ENCODE assay signal across 1 cellular context in the genomic region with DNA sequence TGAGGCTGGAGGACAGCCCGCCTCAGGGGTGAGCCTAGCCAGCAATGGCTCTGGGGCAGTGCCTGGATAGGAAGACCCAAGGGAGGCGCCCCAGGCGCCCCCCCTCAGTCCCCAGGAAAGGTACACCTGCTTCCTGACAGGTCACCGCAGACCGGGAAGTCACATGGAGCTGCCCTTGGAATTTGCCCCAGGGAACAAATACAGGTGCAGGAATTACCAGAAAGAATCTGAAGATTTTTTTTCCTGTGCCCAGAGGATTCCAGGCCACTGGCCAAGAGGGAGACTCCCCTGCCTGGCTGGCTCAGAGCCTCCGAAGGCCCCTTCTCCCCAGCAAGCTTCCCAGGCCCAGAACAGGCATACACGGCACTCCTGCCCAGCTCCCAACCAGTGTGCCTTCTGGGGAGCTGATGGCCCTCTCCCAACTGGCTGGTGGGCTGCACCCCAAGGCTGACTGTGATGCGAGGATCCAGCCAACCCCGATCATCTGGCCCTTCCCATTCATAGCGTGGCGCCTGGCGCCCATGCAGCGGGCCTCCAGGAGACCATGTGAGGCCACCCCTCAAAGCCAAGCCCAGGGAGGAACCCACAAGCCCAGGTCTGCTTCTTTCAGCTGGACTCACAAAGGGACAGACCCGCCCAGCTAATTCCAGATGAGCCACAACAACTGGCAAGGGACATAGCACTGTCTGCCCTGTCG.
TF ChIP-seq lines count a peak whose summit lies in the region.

No MANE protein-coding gene starts in this region.

TF ChIP-seq in SK-N-SH treated with all-trans-retinoic acid at 6 μM for 48 hours, 23 proteins besides CTCF, POLR2A, EP300 and RAD21 (continued from another document):
- TF ChIP-seq, protein P1, sequence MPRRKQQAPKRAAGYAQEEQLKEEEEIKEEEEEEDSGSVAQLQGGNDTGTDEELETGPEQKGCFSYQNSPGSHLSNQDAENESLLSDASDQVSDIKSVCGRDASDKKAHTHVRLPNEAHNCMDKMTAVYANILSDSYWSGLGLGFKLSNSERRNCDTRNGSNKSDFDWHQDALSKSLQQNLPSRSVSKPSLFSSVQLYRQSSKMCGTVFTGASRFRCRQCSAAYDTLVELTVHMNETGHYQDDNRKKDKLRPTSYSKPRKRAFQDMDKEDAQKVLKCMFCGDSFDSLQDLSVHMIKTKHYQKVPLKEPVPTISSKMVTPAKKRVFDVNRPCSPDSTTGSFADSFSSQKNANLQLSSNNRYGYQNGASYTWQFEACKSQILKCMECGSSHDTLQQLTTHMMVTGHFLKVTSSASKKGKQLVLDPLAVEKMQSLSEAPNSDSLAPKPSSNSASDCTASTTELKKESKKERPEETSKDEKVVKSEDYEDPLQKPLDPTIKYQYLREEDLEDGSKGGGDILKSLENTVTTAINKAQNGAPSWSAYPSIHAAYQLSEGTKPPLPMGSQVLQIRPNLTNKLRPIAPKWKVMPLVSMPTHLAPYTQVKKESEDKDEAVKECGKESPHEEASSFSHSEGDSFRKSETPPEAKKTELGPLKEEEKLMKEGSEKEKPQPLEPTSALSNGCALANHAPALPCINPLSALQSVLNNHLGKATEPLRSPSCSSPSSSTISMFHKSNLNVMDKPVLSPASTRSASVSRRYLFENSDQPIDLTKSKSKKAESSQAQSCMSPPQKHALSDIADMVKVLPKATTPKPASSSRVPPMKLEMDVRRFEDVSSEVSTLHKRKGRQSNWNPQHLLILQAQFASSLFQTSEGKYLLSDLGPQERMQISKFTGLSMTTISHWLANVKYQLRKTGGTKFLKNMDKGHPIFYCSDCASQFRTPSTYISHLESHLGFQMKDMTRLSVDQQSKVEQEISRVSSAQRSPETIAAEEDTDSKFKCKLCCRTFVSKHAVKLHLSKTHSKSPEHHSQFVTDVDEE (CRISPR knock-in tag; IDR thresholded peaks at IDR 0.05), result no peak
- TF ChIP-seq OSR1 (CRISPR knock-in tag; IDR thresholded peaks at IDR 0.05) (no peak), ESRRG (CRISPR knock-in tag; IDR thresholded peaks at IDR 0.05) (no peak), ZNF8 (CRISPR knock-in tag; IDR thresholded peaks at IDR 0.05) (no peak), PPARA (CRISPR knock-in tag; IDR thresholded peaks at IDR 0.05; ENCODE audit: borderline replicate concordance) (no peak), SNAI2 (CRISPR knock-in tag; IDR thresholded peaks at IDR 0.05) (no peak), ZFP30 (CRISPR knock-in tag; IDR thresholded peaks at IDR 0.05) (no peak)
TF ChIP-seq in SK-N-SH treated with all-trans-retinoic acid at 6 μM for 48 hours: peak in this region for 0.
